In the genomic region with DNA sequence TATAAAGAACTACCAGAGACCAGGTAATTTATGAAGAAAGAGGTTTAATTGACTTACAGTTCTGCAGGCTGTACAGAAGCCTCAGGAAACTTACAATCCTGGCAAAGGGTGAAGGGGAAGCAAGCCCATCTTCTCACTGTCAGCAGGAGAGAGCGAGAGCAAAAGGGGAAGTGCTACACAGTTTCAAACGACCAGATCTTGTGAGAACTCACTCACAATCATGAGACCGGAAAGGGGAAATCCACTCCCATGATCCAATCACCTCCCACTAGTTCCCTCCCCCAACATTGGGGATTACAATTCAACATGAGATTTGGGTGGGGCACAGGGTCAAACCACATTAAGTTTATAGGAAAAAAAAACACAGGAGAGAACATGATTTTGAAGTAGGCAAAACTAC, we compare ENCODE assay signal across 14 cellular contexts.
A peak's percentile ranks its signal among the peaks of the same experiment; 100 is the strongest.
DNase-seq lines count a peak whose midpoint lies in the region; ATAC-seq, FAIRE-seq and TF ChIP-seq lines count a peak whose summit lies in the region.
"Had no signal": no experiment of that assay in that cellular context is flagged by ENCODE, and none has a peak within 500 bp of the region (broad histone marks: within the 10 kb centered on the region; RNA-seq: fewer than 3 reads in every experiment).

No MANE protein-coding gene starts in this region.

- TF ChIP-seq EP300 in stomach (IDR thresholded peaks at IDR 0.05): no peak

- no peaks in the 10 kb centered on the region for H3K36me3 ChIP-seq in stomach

- no peak for TF ChIP-seq CTCF in stomach (IDR thresholded peaks at IDR 0.05)

- intact Hi-C loops in stomach (cut with DNase I; ENCODE audit: low total_unique reads): no loop called here

- WGBS in stomach, 5 donors: 26 to 40% (median 28%) methylated on average over 3 of the region's 3 CpGs

- no peaks in the 10 kb centered on the region for H3K4me1 ChIP-seq in stomach

- peak; percentile 77 for FAIRE-seq in GM18507 (lab: Jason Lieb, UNC)
- FAIRE-seq: small intestine had no signal

- H3K9me3 ChIP-seq in stomach: peaks cover 0 to 6% (median 5%) of the 10 kb centered on the region in 4 donors

- no peak overlapping the region for H3K4me3 ChIP-seq in stomach

- no peak overlapping the region for H3K27ac ChIP-seq in stomach

- no peak for TF ChIP-seq POLR2A in stomach (IDR thresholded peaks at IDR 0.05)

- peak; percentile 93 for ATAC-seq in GM21723 (IDR thresholded peaks at IDR 0.05; ENCODE audit: unreplicated experiment)
- ATAC-seq in HG03135 (IDR thresholded peaks at IDR 0.05; ENCODE audit: unreplicated experiment): no peak

- H3K27me3 ChIP-seq in stomach: peaks cover 0 to 27% (median 0%) of the 10 kb centered on the region in 3 donors

- DNase-seq in GM18507 (ENCODE audit: extremely low spot score, insufficient read length, low read depth): no peak
- DNase-seq in Kasumi-1 (lab: John Stamatoyannopoulos, UW): peak; percentile 89 to 91
- peak; percentile 3 for DNase-seq in medulla oblongata (ENCODE audit: extremely low spot score)
- DNase-seq in HuH-7.5 (ENCODE audit: low spot score): no peak
- DNase-seq in C1 segment of cervical spinal cord (lab: John Stamatoyannopoulos, UW): no peak
- no peak for DNase-seq in stomach
- DNase-seq: activated naive CD4-positive, alpha-beta T cell; dermis blood vessel endothelial cell; DMS79; GOT3; NCI-H524 treated with DMSO at 0.1 percent for 48 hours; small intestine had no signal

Comparison
In these comparisons a context has a peak if more than half of its experiments do, and no peak if none do; other contexts are left out.
1. DNase-seq: peak in Kasumi-1 (2 of 2) and medulla oblongata (single experiment); none in GM18507 (single experiment), HuH-7.5 (single experiment), C1 segment of cervical spinal cord (0 of 14) and stomach (single experiment).